In the genomic region with DNA sequence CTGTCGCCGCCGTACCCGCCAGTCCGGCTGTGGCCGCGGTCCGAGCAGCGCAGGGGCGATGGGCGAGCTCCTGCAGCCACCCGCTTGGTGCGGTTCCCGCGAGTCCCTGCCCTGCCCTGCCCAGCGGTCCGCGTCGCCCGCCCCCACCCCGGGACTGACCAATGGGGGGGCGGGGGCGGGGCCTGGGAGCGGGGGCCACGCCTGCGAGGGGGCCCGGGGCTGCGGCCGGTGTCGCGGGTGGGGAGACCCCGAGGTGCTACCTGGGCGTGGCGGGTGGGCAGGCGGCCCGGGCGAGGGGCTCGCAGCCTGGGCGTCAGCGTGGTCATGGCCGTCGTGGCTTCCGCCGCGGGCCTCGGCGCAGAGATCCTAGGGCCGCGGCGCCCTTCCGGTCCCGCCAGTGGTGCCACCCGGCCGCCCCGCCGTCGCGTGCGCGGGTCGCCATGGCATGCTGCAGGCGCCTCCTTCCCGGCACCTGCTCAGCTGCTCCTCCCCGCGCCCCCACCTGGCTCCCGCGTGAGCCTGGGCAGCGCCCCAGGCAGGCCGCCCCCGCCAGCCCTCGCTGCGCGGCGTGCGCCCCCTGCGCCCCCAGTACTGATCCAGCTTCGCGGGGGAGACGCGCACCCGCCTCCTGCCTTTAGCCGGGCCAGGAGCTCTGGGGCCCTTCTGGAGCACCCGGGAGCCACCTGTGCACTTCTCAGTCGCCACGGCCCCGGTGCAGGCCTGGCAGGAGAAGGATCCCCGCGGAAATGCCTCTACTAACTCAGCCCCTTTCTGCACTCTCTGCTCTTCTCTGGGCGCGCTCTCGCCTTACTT, we compare ENCODE assay signal across 1 cellular context.
TF ChIP-seq lines count a peak whose summit lies in the region.

A gene with protein sequence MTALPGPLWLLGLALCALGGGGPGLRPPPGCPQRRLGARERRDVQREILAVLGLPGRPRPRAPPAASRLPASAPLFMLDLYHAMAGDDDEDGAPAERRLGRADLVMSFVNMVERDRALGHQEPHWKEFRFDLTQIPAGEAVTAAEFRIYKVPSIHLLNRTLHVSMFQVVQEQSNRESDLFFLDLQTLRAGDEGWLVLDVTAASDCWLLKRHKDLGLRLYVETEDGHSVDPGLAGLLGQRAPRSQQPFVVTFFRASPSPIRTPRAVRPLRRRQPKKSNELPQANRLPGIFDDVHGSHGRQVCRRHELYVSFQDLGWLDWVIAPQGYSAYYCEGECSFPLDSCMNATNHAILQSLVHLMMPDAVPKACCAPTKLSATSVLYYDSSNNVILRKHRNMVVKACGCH (minus strand): TSS at position 108 of the 813 bp plus-strand sequence. CDS start 380 bp downstream, outside the sequence.

TF ChIP-seq in K562, 482 proteins besides CTCF, POLR2A, EP300 and RAD21 (continued from another document and continues in another):
- TF ChIP-seq, protein P1, sequence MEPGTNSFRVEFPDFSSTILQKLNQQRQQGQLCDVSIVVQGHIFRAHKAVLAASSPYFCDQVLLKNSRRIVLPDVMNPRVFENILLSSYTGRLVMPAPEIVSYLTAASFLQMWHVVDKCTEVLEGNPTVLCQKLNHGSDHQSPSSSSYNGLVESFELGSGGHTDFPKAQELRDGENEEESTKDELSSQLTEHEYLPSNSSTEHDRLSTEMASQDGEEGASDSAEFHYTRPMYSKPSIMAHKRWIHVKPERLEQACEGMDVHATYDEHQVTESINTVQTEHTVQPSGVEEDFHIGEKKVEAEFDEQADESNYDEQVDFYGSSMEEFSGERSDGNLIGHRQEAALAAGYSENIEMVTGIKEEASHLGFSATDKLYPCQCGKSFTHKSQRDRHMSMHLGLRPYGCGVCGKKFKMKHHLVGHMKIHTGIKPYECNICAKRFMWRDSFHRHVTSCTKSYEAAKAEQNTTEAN (CRISPR knock-in tag; IDR thresholded peaks at IDR 0.05) = no peak
- TF ChIP-seq ZBTB8A (IDR thresholded peaks at IDR 0.05; ENCODE audit: partially characterized antibody) = no peak
- no peak for TF ChIP-seq KLF10 (CRISPR knock-in tag; IDR thresholded peaks at IDR 0.05)
- TF ChIP-seq, protein P2, sequence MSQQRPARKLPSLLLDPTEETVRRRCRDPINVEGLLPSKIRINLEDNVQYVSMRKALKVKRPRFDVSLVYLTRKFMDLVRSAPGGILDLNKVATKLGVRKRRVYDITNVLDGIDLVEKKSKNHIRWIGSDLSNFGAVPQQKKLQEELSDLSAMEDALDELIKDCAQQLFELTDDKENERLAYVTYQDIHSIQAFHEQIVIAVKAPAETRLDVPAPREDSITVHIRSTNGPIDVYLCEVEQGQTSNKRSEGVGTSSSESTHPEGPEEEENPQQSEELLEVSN (IDR thresholded peaks at IDR 0.05; ENCODE audit: borderline replicate concordance in 1 of 2, extremely low read depth in 1 of 2, insufficient read depth in 1 of 2, insufficient read length in 1 of 2, low read depth in 1 of 2, low read length in 1 of 2, poor library complexity in 1 of 2, severe bottlenecking in 1 of 2) = peak; percentile 90 to 97
- no peak for TF ChIP-seq STAT5A (IDR thresholded peaks at IDR 0.05; ENCODE audit: borderline replicate concordance, low read length)
- TF ChIP-seq SIN3B (IDR thresholded peaks at IDR 0.05; ENCODE audit: low read depth) = peak; percentile 61; the same call in 1 of the 2 replicates
- TF ChIP-seq MAFG (tag; conservative IDR thresholded peaks at IDR 0.05) = no peak
- no peak for TF ChIP-seq PPARD (CRISPR knock-in tag; IDR thresholded peaks at IDR 0.05)
- TF ChIP-seq, protein P3, sequence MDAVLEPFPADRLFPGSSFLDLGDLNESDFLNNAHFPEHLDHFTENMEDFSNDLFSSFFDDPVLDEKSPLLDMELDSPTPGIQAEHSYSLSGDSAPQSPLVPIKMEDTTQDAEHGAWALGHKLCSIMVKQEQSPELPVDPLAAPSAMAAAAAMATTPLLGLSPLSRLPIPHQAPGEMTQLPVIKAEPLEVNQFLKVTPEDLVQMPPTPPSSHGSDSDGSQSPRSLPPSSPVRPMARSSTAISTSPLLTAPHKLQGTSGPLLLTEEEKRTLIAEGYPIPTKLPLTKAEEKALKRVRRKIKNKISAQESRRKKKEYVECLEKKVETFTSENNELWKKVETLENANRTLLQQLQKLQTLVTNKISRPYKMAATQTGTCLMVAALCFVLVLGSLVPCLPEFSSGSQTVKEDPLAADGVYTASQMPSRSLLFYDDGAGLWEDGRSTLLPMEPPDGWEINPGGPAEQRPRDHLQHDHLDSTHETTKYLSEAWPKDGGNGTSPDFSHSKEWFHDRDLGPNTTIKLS (IDR thresholded peaks at IDR 0.05; ENCODE audit: borderline replicate concordance, low read depth) = peak; percentile 45; the same call in 1 of the 2 replicates
- TF ChIP-seq HDAC1 (IDR thresholded peaks at IDR 0.05) = 0 out of 4 replicates have a peak, but pooled peaks of 1 of the 2 experiments have one; percentile 25
- peak; percentile 68; the same call in 1 of the 2 replicates for TF ChIP-seq CTBP1 (IDR thresholded peaks at IDR 0.05; ENCODE audit: borderline replicate concordance)
- TF ChIP-seq ARHGAP35 (IDR thresholded peaks at IDR 0.05; ENCODE audit: partially characterized antibody) = no peak
- TF ChIP-seq, protein P4, sequence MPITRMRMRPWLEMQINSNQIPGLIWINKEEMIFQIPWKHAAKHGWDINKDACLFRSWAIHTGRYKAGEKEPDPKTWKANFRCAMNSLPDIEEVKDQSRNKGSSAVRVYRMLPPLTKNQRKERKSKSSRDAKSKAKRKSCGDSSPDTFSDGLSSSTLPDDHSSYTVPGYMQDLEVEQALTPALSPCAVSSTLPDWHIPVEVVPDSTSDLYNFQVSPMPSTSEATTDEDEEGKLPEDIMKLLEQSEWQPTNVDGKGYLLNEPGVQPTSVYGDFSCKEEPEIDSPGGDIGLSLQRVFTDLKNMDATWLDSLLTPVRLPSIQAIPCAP (CRISPR knock-in tag; IDR thresholded peaks at IDR 0.05; ENCODE audit: borderline replicate concordance) = no peak
- peak; percentile 32 for TF ChIP-seq CCNT2 (IDR thresholded peaks at IDR 0.05; ENCODE audit: borderline replicate concordance, extremely low read depth, insufficient read length, low read depth, low read length)
- TF ChIP-seq, protein P5, sequence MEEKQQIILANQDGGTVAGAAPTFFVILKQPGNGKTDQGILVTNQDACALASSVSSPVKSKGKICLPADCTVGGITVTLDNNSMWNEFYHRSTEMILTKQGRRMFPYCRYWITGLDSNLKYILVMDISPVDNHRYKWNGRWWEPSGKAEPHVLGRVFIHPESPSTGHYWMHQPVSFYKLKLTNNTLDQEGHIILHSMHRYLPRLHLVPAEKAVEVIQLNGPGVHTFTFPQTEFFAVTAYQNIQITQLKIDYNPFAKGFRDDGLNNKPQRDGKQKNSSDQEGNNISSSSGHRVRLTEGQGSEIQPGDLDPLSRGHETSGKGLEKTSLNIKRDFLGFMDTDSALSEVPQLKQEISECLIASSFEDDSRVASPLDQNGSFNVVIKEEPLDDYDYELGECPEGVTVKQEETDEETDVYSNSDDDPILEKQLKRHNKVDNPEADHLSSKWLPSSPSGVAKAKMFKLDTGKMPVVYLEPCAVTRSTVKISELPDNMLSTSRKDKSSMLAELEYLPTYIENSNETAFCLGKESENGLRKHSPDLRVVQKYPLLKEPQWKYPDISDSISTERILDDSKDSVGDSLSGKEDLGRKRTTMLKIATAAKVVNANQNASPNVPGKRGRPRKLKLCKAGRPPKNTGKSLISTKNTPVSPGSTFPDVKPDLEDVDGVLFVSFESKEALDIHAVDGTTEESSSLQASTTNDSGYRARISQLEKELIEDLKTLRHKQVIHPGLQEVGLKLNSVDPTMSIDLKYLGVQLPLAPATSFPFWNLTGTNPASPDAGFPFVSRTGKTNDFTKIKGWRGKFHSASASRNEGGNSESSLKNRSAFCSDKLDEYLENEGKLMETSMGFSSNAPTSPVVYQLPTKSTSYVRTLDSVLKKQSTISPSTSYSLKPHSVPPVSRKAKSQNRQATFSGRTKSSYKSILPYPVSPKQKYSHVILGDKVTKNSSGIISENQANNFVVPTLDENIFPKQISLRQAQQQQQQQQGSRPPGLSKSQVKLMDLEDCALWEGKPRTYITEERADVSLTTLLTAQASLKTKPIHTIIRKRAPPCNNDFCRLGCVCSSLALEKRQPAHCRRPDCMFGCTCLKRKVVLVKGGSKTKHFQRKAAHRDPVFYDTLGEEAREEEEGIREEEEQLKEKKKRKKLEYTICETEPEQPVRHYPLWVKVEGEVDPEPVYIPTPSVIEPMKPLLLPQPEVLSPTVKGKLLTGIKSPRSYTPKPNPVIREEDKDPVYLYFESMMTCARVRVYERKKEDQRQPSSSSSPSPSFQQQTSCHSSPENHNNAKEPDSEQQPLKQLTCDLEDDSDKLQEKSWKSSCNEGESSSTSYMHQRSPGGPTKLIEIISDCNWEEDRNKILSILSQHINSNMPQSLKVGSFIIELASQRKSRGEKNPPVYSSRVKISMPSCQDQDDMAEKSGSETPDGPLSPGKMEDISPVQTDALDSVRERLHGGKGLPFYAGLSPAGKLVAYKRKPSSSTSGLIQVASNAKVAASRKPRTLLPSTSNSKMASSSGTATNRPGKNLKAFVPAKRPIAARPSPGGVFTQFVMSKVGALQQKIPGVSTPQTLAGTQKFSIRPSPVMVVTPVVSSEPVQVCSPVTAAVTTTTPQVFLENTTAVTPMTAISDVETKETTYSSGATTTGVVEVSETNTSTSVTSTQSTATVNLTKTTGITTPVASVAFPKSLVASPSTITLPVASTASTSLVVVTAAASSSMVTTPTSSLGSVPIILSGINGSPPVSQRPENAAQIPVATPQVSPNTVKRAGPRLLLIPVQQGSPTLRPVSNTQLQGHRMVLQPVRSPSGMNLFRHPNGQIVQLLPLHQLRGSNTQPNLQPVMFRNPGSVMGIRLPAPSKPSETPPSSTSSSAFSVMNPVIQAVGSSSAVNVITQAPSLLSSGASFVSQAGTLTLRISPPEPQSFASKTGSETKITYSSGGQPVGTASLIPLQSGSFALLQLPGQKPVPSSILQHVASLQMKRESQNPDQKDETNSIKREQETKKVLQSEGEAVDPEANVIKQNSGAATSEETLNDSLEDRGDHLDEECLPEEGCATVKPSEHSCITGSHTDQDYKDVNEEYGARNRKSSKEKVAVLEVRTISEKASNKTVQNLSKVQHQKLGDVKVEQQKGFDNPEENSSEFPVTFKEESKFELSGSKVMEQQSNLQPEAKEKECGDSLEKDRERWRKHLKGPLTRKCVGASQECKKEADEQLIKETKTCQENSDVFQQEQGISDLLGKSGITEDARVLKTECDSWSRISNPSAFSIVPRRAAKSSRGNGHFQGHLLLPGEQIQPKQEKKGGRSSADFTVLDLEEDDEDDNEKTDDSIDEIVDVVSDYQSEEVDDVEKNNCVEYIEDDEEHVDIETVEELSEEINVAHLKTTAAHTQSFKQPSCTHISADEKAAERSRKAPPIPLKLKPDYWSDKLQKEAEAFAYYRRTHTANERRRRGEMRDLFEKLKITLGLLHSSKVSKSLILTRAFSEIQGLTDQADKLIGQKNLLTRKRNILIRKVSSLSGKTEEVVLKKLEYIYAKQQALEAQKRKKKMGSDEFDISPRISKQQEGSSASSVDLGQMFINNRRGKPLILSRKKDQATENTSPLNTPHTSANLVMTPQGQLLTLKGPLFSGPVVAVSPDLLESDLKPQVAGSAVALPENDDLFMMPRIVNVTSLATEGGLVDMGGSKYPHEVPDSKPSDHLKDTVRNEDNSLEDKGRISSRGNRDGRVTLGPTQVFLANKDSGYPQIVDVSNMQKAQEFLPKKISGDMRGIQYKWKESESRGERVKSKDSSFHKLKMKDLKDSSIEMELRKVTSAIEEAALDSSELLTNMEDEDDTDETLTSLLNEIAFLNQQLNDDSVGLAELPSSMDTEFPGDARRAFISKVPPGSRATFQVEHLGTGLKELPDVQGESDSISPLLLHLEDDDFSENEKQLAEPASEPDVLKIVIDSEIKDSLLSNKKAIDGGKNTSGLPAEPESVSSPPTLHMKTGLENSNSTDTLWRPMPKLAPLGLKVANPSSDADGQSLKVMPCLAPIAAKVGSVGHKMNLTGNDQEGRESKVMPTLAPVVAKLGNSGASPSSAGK (IDR thresholded peaks at IDR 0.05) = peak; percentile 38; the same call in 1 of the 2 replicates
- TF ChIP-seq ZBTB1 (CRISPR knock-in tag; IDR thresholded peaks at IDR 0.05; ENCODE audit: borderline replicate concordance, low read depth) = peak; percentile 70
- TF ChIP-seq FUS (optimal IDR thresholded peaks at IDR 0.05; ENCODE audit: low read depth, low read length) = peak; percentile 52
- TF ChIP-seq FOXJ2 (tag; IDR thresholded peaks at IDR 0.05) = no peak
- TF ChIP-seq DDX20 (tag; IDR thresholded peaks at IDR 0.05; ENCODE audit: low read depth) = no peak
- TF ChIP-seq STAG1 (CRISPR knock-in tag; IDR thresholded peaks at IDR 0.05; ENCODE audit: borderline replicate concordance) = peak; percentile 11; the same call in 1 of the 2 replicates
- TF ChIP-seq, protein P6, sequence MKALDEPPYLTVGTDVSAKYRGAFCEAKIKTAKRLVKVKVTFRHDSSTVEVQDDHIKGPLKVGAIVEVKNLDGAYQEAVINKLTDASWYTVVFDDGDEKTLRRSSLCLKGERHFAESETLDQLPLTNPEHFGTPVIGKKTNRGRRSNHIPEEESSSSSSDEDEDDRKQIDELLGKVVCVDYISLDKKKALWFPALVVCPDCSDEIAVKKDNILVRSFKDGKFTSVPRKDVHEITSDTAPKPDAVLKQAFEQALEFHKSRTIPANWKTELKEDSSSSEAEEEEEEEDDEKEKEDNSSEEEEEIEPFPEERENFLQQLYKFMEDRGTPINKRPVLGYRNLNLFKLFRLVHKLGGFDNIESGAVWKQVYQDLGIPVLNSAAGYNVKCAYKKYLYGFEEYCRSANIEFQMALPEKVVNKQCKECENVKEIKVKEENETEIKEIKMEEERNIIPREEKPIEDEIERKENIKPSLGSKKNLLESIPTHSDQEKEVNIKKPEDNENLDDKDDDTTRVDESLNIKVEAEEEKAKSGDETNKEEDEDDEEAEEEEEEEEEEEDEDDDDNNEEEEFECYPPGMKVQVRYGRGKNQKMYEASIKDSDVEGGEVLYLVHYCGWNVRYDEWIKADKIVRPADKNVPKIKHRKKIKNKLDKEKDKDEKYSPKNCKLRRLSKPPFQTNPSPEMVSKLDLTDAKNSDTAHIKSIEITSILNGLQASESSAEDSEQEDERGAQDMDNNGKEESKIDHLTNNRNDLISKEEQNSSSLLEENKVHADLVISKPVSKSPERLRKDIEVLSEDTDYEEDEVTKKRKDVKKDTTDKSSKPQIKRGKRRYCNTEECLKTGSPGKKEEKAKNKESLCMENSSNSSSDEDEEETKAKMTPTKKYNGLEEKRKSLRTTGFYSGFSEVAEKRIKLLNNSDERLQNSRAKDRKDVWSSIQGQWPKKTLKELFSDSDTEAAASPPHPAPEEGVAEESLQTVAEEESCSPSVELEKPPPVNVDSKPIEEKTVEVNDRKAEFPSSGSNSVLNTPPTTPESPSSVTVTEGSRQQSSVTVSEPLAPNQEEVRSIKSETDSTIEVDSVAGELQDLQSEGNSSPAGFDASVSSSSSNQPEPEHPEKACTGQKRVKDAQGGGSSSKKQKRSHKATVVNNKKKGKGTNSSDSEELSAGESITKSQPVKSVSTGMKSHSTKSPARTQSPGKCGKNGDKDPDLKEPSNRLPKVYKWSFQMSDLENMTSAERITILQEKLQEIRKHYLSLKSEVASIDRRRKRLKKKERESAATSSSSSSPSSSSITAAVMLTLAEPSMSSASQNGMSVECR (CRISPR knock-in tag; IDR thresholded peaks at IDR 0.05) = peak; percentile 68
- TF ChIP-seq POLR3G (IDR thresholded peaks at IDR 0.05; ENCODE audit: extremely low read depth, insufficient read length, insufficient replicate concordance) = no peak
- TF ChIP-seq, protein P7, sequence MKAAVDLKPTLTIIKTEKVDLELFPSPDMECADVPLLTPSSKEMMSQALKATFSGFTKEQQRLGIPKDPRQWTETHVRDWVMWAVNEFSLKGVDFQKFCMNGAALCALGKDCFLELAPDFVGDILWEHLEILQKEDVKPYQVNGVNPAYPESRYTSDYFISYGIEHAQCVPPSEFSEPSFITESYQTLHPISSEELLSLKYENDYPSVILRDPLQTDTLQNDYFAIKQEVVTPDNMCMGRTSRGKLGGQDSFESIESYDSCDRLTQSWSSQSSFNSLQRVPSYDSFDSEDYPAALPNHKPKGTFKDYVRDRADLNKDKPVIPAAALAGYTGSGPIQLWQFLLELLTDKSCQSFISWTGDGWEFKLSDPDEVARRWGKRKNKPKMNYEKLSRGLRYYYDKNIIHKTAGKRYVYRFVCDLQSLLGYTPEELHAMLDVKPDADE (conservative IDR thresholded peaks at IDR 0.05; ENCODE audit: control insufficient read depth, low read depth, low read length) = no peak; the same call in 1 of the 2 replicates
- peak; percentile 74; the same call in 1 of the 2 replicates for TF ChIP-seq ZNF12 (CRISPR knock-in tag; IDR thresholded peaks at IDR 0.05)
- TF ChIP-seq RB1 (IDR thresholded peaks at IDR 0.05; ENCODE audit: low read depth) = peak; percentile 62
